ENCODE assay signal across 1 cellular context in the genomic region with DNA sequence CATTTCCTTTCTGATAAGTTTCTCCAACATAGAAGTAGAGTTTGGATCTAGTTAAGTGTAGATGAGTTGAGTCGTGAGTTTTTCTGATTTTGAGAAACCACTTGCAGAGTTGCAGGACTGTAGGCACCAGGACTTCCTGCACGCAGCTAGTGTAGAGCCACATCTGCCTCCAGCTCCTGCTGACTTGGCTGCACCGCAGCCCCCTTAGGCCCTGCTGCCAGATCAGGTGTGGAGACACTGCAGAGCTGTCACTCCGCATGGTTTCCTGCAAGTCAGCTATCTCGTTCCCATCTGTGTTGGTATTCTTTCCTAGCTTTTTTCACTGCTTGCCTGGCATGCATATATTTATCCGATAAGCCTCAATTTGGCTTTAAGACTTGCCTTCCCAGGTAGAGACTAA.
TF ChIP-seq lines count a peak whose summit lies in the region.

No MANE protein-coding gene starts in this region.

TF ChIP-seq in Ishikawa, 13 proteins besides CTCF, POLR2A, EP300 and RAD21:
- TF ChIP-seq CEBPB (IDR thresholded peaks at IDR 0.05) = no peak
- TF ChIP-seq USF1 (IDR thresholded peaks at IDR 0.05) = no peak
- no peak for TF ChIP-seq YY1 (IDR thresholded peaks at IDR 0.05; ENCODE audit: low read depth)
- no peak; the same call in 1 of the 2 replicates for TF ChIP-seq NFIC (IDR thresholded peaks at IDR 0.05)
- peak; percentile 50; the same call in 1 of the 2 replicates for TF ChIP-seq TEAD4 (IDR thresholded peaks at IDR 0.05)
- TF ChIP-seq CREB1 (IDR thresholded peaks at IDR 0.05; ENCODE audit: low read depth) = no peak
- no peak for TF ChIP-seq MAX (IDR thresholded peaks at IDR 0.05)
- TF ChIP-seq EGR1 (IDR thresholded peaks at IDR 0.05) = no peak
- no peak for TF ChIP-seq TAF1 (IDR thresholded peaks at IDR 0.05; ENCODE audit: low read depth)
- no peak for TF ChIP-seq ZBTB7A (IDR thresholded peaks at IDR 0.05; ENCODE audit: low read depth)
- peak; percentile 85 for TF ChIP-seq TCF12 (IDR thresholded peaks at IDR 0.05; ENCODE audit: low read depth)
- peak; percentile 49; the same call in 1 of the 2 replicates for TF ChIP-seq FOXM1 (IDR thresholded peaks at IDR 0.05; ENCODE audit: borderline replicate concordance, low read depth)
- TF ChIP-seq, protein P1, sequence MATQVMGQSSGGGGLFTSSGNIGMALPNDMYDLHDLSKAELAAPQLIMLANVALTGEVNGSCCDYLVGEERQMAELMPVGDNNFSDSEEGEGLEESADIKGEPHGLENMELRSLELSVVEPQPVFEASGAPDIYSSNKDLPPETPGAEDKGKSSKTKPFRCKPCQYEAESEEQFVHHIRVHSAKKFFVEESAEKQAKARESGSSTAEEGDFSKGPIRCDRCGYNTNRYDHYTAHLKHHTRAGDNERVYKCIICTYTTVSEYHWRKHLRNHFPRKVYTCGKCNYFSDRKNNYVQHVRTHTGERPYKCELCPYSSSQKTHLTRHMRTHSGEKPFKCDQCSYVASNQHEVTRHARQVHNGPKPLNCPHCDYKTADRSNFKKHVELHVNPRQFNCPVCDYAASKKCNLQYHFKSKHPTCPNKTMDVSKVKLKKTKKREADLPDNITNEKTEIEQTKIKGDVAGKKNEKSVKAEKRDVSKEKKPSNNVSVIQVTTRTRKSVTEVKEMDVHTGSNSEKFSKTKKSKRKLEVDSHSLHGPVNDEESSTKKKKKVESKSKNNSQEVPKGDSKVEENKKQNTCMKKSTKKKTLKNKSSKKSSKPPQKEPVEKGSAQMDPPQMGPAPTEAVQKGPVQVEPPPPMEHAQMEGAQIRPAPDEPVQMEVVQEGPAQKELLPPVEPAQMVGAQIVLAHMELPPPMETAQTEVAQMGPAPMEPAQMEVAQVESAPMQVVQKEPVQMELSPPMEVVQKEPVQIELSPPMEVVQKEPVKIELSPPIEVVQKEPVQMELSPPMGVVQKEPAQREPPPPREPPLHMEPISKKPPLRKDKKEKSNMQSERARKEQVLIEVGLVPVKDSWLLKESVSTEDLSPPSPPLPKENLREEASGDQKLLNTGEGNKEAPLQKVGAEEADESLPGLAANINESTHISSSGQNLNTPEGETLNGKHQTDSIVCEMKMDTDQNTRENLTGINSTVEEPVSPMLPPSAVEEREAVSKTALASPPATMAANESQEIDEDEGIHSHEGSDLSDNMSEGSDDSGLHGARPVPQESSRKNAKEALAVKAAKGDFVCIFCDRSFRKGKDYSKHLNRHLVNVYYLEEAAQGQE (IDR thresholded peaks at IDR 0.05; ENCODE audit: low read depth) = no peak
TF ChIP-seq in Ishikawa: peak in this region for 3.
